In the genomic region with DNA sequence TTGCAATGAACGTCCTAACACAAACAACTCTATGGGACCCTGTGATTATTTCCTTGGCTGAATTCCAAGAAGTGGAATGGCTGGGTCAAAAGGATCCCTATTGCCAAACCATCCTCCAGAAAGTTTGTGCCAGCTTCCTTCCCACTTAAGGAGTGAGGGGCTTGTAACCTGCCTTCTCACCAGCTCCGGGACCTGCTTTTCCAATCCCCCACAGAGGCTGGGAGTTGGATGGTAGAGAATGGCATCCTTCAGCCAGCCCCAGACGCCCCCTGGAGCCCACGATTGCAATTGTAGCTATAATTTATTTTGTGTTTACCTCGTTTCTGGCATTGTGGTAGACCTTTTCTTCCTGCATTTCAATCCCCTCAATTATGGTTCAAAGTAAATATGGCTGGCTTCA, we compare ENCODE assay signal across 8 cellular contexts. TPM values are rescaled to one million over a fixed set of nuclear protein-coding genes. Genes with fewer than 3 reads are reported as not detected.
DNase-seq lines count a peak whose midpoint lies in the region; ATAC-seq and TF ChIP-seq lines count a peak whose summit lies in the region.

No MANE protein-coding gene starts in this region.

- H3K9ac ChIP-seq in HCT116 (ENCODE audit: low read length), result no peak overlapping the region

- H3K27me3 ChIP-seq in Caco-2 (replicated peaks; ENCODE audit: control insufficient read depth, insufficient read depth, low read length), result no peaks in the 10 kb centered on the region
- peaks cover 3% of the 10 kb centered on the region; the same call in 1 of the 2 replicates for H3K27me3 ChIP-seq in HCT116 (ENCODE audit: insufficient read depth, low read length)

- no peaks in the 10 kb centered on the region for H3K9me3 ChIP-seq in Caco-2
- no peaks in the 10 kb centered on the region for H3K9me3 ChIP-seq in HCT116 (ENCODE audit: control insufficient read depth in 1 of 2, insufficient read depth in 1 of 2, low read depth in 1 of 2, low read length in 2 of 2)

- no peak overlapping the region for H3K27ac ChIP-seq in HCT116 (ENCODE audit: low read depth, low read length)

- no peaks in the 10 kb centered on the region for H3K9me3 Mint-ChIP-seq in Caco-2 (ENCODE audit: unreplicated experiment)

- no peaks in the 10 kb centered on the region for H3K4me1 ChIP-seq in Caco-2
- peaks cover 0 to 14% of the 10 kb centered on the region in 2 experiments; a peak in 2 of 4 replicates for H3K4me1 ChIP-seq in HCT116 (ENCODE audit: control insufficient read depth in 1 of 2, insufficient read depth in 2 of 2, low read length in 2 of 2)

- DNase-seq in Caco-2 (peak in 1 of 2 experiments; percentile 48), HCT116 (ENCODE audit: low read depth, low spot score) (no peak), SHP77 treated with DMSO at 0.1 percent for 48 hours (lab: John Stamatoyannopoulos, UW) (peak; percentile 46), iPS-NIHi7 (ENCODE audit: extremely low spot score) (peak; percentile 80), COLO668 (lab: John Stamatoyannopoulos, UW; ENCODE audit: unreplicated experiment) (no peak), NCI-H226 (no peak), foreskin melanocyte (no peak)

- no peaks in the 10 kb centered on the region for H3K9me2 ChIP-seq in HCT116 (ENCODE audit: insufficient read depth)

- no peaks in the 10 kb centered on the region for H4K20me1 ChIP-seq in HCT116 (ENCODE audit: insufficient read depth)

- peak; percentile 77 for TF ChIP-seq RAD21 in HCT116 (IDR thresholded peaks at IDR 0.05; ENCODE audit: low read depth)

- no TSS peak for BruUV-seq in Caco-2 (replicated peaks; lab: Mats Ljungman, UMichigan)
- no TSS peak for BruUV-seq in HCT116 (replicated peaks; lab: Mats Ljungman, UMichigan)

- TF ChIP-seq CTCF in Caco-2 (IDR thresholded peaks at IDR 0.05; ENCODE audit: insufficient read depth in 1 of 2, low read depth in 1 of 2, low read length in 1 of 2, severe bottlenecking in 1 of 2, unreplicated experiment in 1 of 2), result peak; percentile 56 to 75
- TF ChIP-seq CTCF in HCT116 (IDR thresholded peaks at IDR 0.05 in 2 of 3, conservative IDR thresholded peaks at IDR 0.05 in 1 of 3; ENCODE audit: borderline replicate concordance in 1 of 3, insufficient read depth in 1 of 3, low read depth in 2 of 3, low read length in 2 of 3), result peak; percentile 76 to 81 (median 79)

- intact Hi-C loops in Caco-2 (cut with micrococcal nuclease; ENCODE audit: unreplicated experiment) (loop anchor here (1.0 kb wide), 1 partner anchor 279 kb away; no protein-coding TSS in a partner anchor), HCT116 (cut with micrococcal nuclease) (loop anchor here (1.0 kb wide), 2 partner anchors 275 to 279 kb away; no protein-coding TSS in a partner anchor)

- H3K4me2 ChIP-seq in HCT116 (ENCODE audit: low read length), result peak overlapping the region; percentile 31; the same call in 1 of the 2 replicates

- POLR2A ChIA-PET in Caco-2 (lab: Charles Lee), result no interaction called here
- POLR2A ChIA-PET in HCT116 (lab: Charles Lee), result interaction anchor here (0.8 to 2.2 kb wide), 3 partner anchors 62 to 165 kb away, joined by 3 to 12 read pairs (median 3); no protein-coding TSS in a partner anchor

- no peak overlapping the region for H3K27ac Mint-ChIP-seq in Caco-2 (ENCODE audit: unreplicated experiment)

- H3K4me3 Mint-ChIP-seq in Caco-2 (ENCODE audit: unreplicated experiment), result no peak overlapping the region

- H3K4me1 Mint-ChIP-seq in Caco-2 (ENCODE audit: low read depth, unreplicated experiment), result no peaks in the 10 kb centered on the region

- RAD21 ChIA-PET in HCT116 (lab: Charles Lee; ENCODE audit: low non-redundant PET in 1 of 2, low total read pairs in 2 of 2, uncharacterized antibody in 2 of 2, unreplicated experiment in 2 of 2), result interaction anchor here (0.8 to 2.8 kb wide), 9 partner anchors 43 to 278 kb away, joined by 3 to 12 read pairs (median 8); no protein-coding TSS in a partner anchor

- no peaks in the 10 kb centered on the region for H3K79me2 ChIP-seq in HCT116 (ENCODE audit: insufficient read depth, low read length)

- CTCF ChIA-PET in Caco-2 (lab: Charles Lee), result interaction anchor here (0.6 to 3.5 kb wide), 24 partner anchors 9 to 441 kb away, joined by 3 to 68 read pairs (median 4); a partner anchor contains a TSS
- CTCF ChIA-PET in HCT116 (lab: Charles Lee), result interaction anchor here (0.7 to 5.8 kb wide), 39 partner anchors 8 to 422 kb away, joined by 3 to 112 read pairs (median 4); a partner anchor contains a TSS

- no peaks in the 10 kb centered on the region for H3K36me3 Mint-ChIP-seq in Caco-2 (ENCODE audit: insufficient read depth, unreplicated experiment)

- H3K4me3 ChIP-seq in Caco-2 (ENCODE audit: low read depth, low read length), result no peak overlapping the region
- no peak overlapping the region for H3K4me3 ChIP-seq in HCT116 (replicated peaks in 1 of 2; ENCODE audit: low read depth in 1 of 2, low read length in 2 of 2)

- ATAC-seq in HCT116, result peak; percentile 71
- no peak for ATAC-seq in HG03196 (IDR thresholded peaks at IDR 0.05; ENCODE audit: unreplicated experiment)

- no peaks in the 10 kb centered on the region for H3K36me3 ChIP-seq in Caco-2 (ENCODE audit: control insufficient read depth, insufficient read depth, low read length)
- H3K36me3 ChIP-seq in HCT116 (ENCODE audit: control insufficient read depth in 1 of 2, insufficient read depth in 2 of 2, low read length in 2 of 2), result no peaks in the 10 kb centered on the region

- H3K27me3 Mint-ChIP-seq in Caco-2 (ENCODE audit: insufficient read depth, unreplicated experiment), result peaks cover 10% of the 10 kb centered on the region

- TF ChIP-seq POLR2A in HCT116 (IDR thresholded peaks at IDR 0.05; ENCODE audit: borderline replicate concordance, extremely low read depth, insufficient read depth, insufficient read length), result no peak

- H2AFZ ChIP-seq in HCT116 (ENCODE audit: low read depth, low read length, poor library complexity, severe bottlenecking), result peak overlapping the region; percentile 78

TF ChIP-seq in HCT116, 20 proteins besides CTCF, POLR2A, EP300 and RAD21:
- TF ChIP-seq YY1 (IDR thresholded peaks at IDR 0.05; ENCODE audit: extremely low read depth, insufficient replicate concordance, low read depth, low read length) (peak; percentile 23), FOSL1 (IDR thresholded peaks at IDR 0.05; ENCODE audit: low read depth) (no peak)

RNA-seq across cellular contexts. Expression of a gene that starts 9.7 kb away (rescaled TPM):
- total RNA-seq in Caco-2 (2022), result not detected in 2 replicates
- total RNA-seq in HCT116 (2021; ENCODE audit: unreplicated experiment), result 0.10 TPM
- polyA plus RNA-seq in HCT116 (2012), result 0.04 and 0.13 TPM in 2 replicates

RNA-seq across cellular contexts. Expression of a gene that starts 30.4 kb away (rescaled TPM):
- total RNA-seq in Caco-2 (2022), result 1.3 and 1.4 TPM in 2 replicates
- total RNA-seq in HCT116 (2021; ENCODE audit: unreplicated experiment), result 5.7 TPM
- 4.9 and 5.4 TPM in 2 replicates for polyA plus RNA-seq in HCT116 (2012)

RNA-seq across cellular contexts. Expression of a gene that starts 53.2 kb away (rescaled TPM):
- total RNA-seq in Caco-2 (2022) (12.8 and 15.4 TPM in 2 replicates), HCT116 (2021; ENCODE audit: unreplicated experiment) (20.6 TPM)
- polyA plus RNA-seq in HCT116 (2012), result 7.4 and 8.7 TPM in 2 replicates

Comparison
In these comparisons a context has a peak if more than half of its experiments do, and no peak if none do; other contexts are left out.
1. DNase-seq: peak in SHP77 treated with DMSO at 0.1 percent for 48 hours (single experiment) and iPS-NIHi7 (single experiment); none in HCT116 (single experiment), COLO668 (single experiment), NCI-H226 (single experiment) and foreskin melanocyte (single experiment).